15 cellular contexts compared by ENCODE assay signal in genomic region chr4:24949970-24950369, GRCh38. TPM values are rescaled to one million over a fixed set of nuclear protein-coding genes. Genes with fewer than 3 reads are reported as not detected.
A peak's percentile ranks its signal among the peaks of the same experiment; 100 is the strongest.
DNase-seq lines count a peak whose midpoint lies in the region; ATAC-seq and TF ChIP-seq lines count a peak whose summit lies in the region.
"Had no signal": no experiment of that assay in that cellular context is flagged by ENCODE, and none has a peak within 500 bp of the region (broad histone marks: within the 10 kb centered on the region; RNA-seq: fewer than 3 reads in every experiment).

No MANE protein-coding gene starts in this region.

- H3K18ac ChIP-seq in neuronal stem cell (ENCODE audit: low read length) = no peak overlapping the region

- no peak overlapping the region for H2AFZ ChIP-seq in neuronal stem cell (ENCODE audit: low read length)
- H2AFZ ChIP-seq: GM23338 had no signal

- H3K27me3 ChIP-seq in body of pancreas = no peaks in the 10 kb centered on the region
- no peaks in the 10 kb centered on the region for H3K27me3 ChIP-seq in heart left ventricle
- no peaks in the 10 kb centered on the region for H3K27me3 ChIP-seq in right cardiac atrium (ENCODE audit: control insufficient read depth, insufficient read depth)
- H3K27me3 ChIP-seq in neuronal stem cell (ENCODE audit: control insufficient read depth in 3 of 3, insufficient read depth in 3 of 3, low read depth in 1 of 3, low read length in 3 of 3) = no peaks in the 10 kb centered on the region

- no peak overlapping the region for H3K4ac ChIP-seq in neuronal stem cell (ENCODE audit: low read length)

- no peak overlapping the region for H3K23ac ChIP-seq in neuronal stem cell (ENCODE audit: low read depth, low read length, poor library complexity)

- H3K27ac ChIP-seq in body of pancreas (no peak overlapping the region), heart left ventricle (peak overlapping the region in 3 of 12 donors; percentile 13 to 49 (median 31)), right cardiac atrium (ENCODE audit: low read length) (no peak overlapping the region), neuronal stem cell (replicated peaks; ENCODE audit: low read length) (no peak overlapping the region)
- H3K27ac ChIP-seq: A549, HL-60 had no signal

- H3K14ac ChIP-seq in neuronal stem cell (ENCODE audit: low read length) = no peak overlapping the region

- H2BK12ac ChIP-seq in neuronal stem cell (ENCODE audit: low read length) = no peak overlapping the region

- no peak for TF ChIP-seq CTCF in body of pancreas (IDR thresholded peaks at IDR 0.05)
- TF ChIP-seq CTCF in heart left ventricle (IDR thresholded peaks at IDR 0.05) = no peak

- H2AK5ac ChIP-seq in neuronal stem cell (ENCODE audit: low read depth, low read length) = no peak overlapping the region

- H3K9me3 ChIP-seq in body of pancreas (no peaks in the 10 kb centered on the region), heart left ventricle (peaks cover 0 to 19% (median 7%) of the 10 kb centered on the region in 12 donors), right cardiac atrium (ENCODE audit: control insufficient read depth, low read length) (peaks cover 4% of the 10 kb centered on the region), neuronal stem cell (replicated peaks in 1 of 2; ENCODE audit: control insufficient read depth in 2 of 2, insufficient read depth in 1 of 2, low read depth in 1 of 2, low read length in 2 of 2) (peaks cover under 1 to 5% of the 10 kb centered on the region in 2 donors)
- H3K9me3 ChIP-seq: A549, Caco-2 had no signal

- TF ChIP-seq POLR2A in body of pancreas (IDR thresholded peaks at IDR 0.05) (no peak), heart left ventricle (IDR thresholded peaks at IDR 0.05) (no peak)

- no peak overlapping the region for H4K91ac ChIP-seq in neuronal stem cell (ENCODE audit: low read depth, low read length, poor library complexity)

- H3K36me3 ChIP-seq in body of pancreas (replicated peaks in 1 of 2; ENCODE audit: insufficient read depth in 1 of 2, low read depth in 2 of 2) = no peaks in the 10 kb centered on the region
- no peaks in the 10 kb centered on the region for H3K36me3 ChIP-seq in heart left ventricle
- peaks cover 0 to 2% of the 10 kb centered on the region in 2 donors for H3K36me3 ChIP-seq in neuronal stem cell (replicated peaks in 1 of 2; ENCODE audit: control insufficient read depth in 2 of 2, insufficient read depth in 2 of 2, low read length in 2 of 2)

- ATAC-seq in body of pancreas = peak; percentile 27
- peak; percentile 51 to 93 (median 82) for ATAC-seq in heart left ventricle
- peak; percentile 44 to 68 for ATAC-seq in right cardiac atrium
- ATAC-seq in GM18502 (IDR thresholded peaks at IDR 0.05; ENCODE audit: poor library complexity, unreplicated experiment) = no peak
- ATAC-seq in GM21786 (IDR thresholded peaks at IDR 0.05; ENCODE audit: unreplicated experiment) = no peak
- ATAC-seq: A549, GM12878, GM23338 had no signal

- H4K8ac ChIP-seq in neuronal stem cell (ENCODE audit: low read depth, low read length) = no peak overlapping the region

- no peak overlapping the region for H2BK15ac ChIP-seq in neuronal stem cell (ENCODE audit: low read length)

- H3K79me1 ChIP-seq in neuronal stem cell (ENCODE audit: low read depth, low read length) = no peaks in the 10 kb centered on the region

- H3K4me1 ChIP-seq in body of pancreas = no peaks in the 10 kb centered on the region
- H3K4me1 ChIP-seq in heart left ventricle = peaks cover 0 to 12% (median 0%) of the 10 kb centered on the region in 12 donors
- no peaks in the 10 kb centered on the region for H3K4me1 ChIP-seq in right cardiac atrium (ENCODE audit: control insufficient read depth, insufficient read depth, low read length)
- H3K4me1 ChIP-seq in neuronal stem cell (ENCODE audit: control insufficient read depth in 2 of 2, insufficient read depth in 1 of 2, low read depth in 1 of 2, low read length in 2 of 2) = peaks cover 0 to 9% of the 10 kb centered on the region in 2 donors
- H3K4me1 ChIP-seq: A549, Caco-2 had no signal

- H3K9ac ChIP-seq in neuronal stem cell (ENCODE audit: low read depth, low read length, poor library complexity) = no peak overlapping the region

- no peak overlapping the region for H2BK5ac ChIP-seq in neuronal stem cell (ENCODE audit: low read length)

- no peak overlapping the region for H3K4me2 ChIP-seq in neuronal stem cell (ENCODE audit: insufficient read depth, low read length, poor library complexity, severe bottlenecking)
- H3K4me2 ChIP-seq: A549, GM23338 had no signal

- intact Hi-C loops in body of pancreas (cut with DNase I) = no loop called here
- intact Hi-C loops in heart left ventricle (cut with DNase I) = no loop called here
- intact Hi-C loops in right cardiac atrium (cut with DNase I) = no loop called here

- H2BK120ac ChIP-seq in neuronal stem cell (ENCODE audit: low read depth, low read length) = no peak overlapping the region

- H3K4me3 ChIP-seq in body of pancreas (no peak overlapping the region), heart left ventricle (no peak overlapping the region), right cardiac atrium (ENCODE audit: low read length) (no peak overlapping the region), neuronal stem cell (ENCODE audit: low read length in 2 of 2) (no peak overlapping the region)
- H3K4me3 ChIP-seq: A549, GM12878, GM23338 had no signal

- DNase-seq in body of pancreas = no peak
- DNase-seq in heart left ventricle = peak in 1 of 5 donors; percentile 37
- no peak for DNase-seq in right cardiac atrium
- DNase-seq in neuronal stem cell (ENCODE audit: low spot score) = no peak
- DNase-seq: Caco-2; CD8-positive, alpha-beta memory T cell; DND-41; GF-D8; H7 had no signal

RNA-seq across cellular contexts. Expression of gene CCDC149, which starts 37.1 kb away (rescaled TPM):
- total RNA-seq in body of pancreas = 10 to 100 TPM in 1 of 2 donors, 1 to 10 TPM in 1; 9.6 to 15.0 TPM
- 10 to 100 TPM in 5 of 9 donors, 1 to 10 TPM in 4; 5.8 to 14.7 (median 10.3) TPM for total RNA-seq in heart left ventricle
- polyA plus RNA-seq in heart left ventricle = 1 to 10 TPM; 6.9 to 9.9 TPM
- 10 to 100 TPM; 15.0 to 17.4 (median 16.0) TPM for total RNA-seq in right cardiac atrium
- polyA plus RNA-seq in right cardiac atrium = 10.1 TPM
- polyA plus RNA-seq in neuronal stem cell (2013, experiment 1 of 2) = 4.0 TPM
- 4.0 TPM for polyA plus RNA-seq in neuronal stem cell (2013, experiment 2 of 2)
- polyA plus RNA-seq: CD8-positive, alpha-beta memory T cell had no signal

Comparison
In these comparisons a context has a peak if more than half of its experiments do, and no peak if none do; other contexts are left out.
1. ATAC-seq: peak in body of pancreas (single experiment), heart left ventricle (4 of 4) and right cardiac atrium (2 of 2); none in GM18502 (single experiment) and GM21786 (single experiment).